In the genomic region with DNA sequence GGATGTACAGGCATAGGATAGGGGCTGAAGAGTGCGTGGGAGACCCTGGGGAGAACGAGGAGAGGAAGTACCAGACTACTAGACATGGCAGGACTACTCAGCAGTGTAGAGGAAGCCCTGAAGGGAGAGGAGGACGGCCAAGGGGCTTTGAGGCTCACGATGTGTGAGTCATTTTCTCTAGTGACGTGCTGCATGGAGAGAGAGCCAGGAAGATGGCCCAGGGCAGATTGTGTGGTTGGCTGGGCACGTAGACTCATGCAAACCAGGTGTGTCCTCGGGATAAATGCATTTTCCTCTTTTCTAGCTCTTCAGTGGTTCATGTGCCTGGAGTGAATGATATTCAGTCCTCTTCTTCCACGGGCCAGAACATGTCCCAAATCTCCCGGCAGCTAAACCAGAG, we compare ENCODE assay signal across 11 cellular contexts.
DNase-seq lines count a peak whose midpoint lies in the region; ATAC-seq, FAIRE-seq and TF ChIP-seq lines count a peak whose summit lies in the region.
"Had no signal": no experiment of that assay in that cellular context is flagged by ENCODE, and none has a peak within 500 bp of the region (broad histone marks: within the 10 kb centered on the region; RNA-seq: fewer than 3 reads in every experiment).

No MANE protein-coding gene starts in this region.

- BruUV-seq in endothelial cell of umbilical vein (replicated peaks; lab: Mats Ljungman, UMichigan) = no TSS peak

- H3K36me3 ChIP-seq in endothelial cell of umbilical vein (ENCODE audit: control insufficient read depth in 2 of 2, extremely low read depth in 1 of 2, insufficient read depth in 2 of 2, low read length in 2 of 2) = no peaks in the 10 kb centered on the region
- H3K36me3 ChIP-seq in trophoblast cell (ENCODE audit: control insufficient read depth in 1 of 2, insufficient read depth in 2 of 2, low read length in 2 of 2) = no peaks in the 10 kb centered on the region
- peaks cover 45 to 88% of the 10 kb centered on the region in 2 donors for H3K36me3 ChIP-seq in neuronal stem cell (replicated peaks in 1 of 2; ENCODE audit: control insufficient read depth in 2 of 2, insufficient read depth in 2 of 2, low read length in 2 of 2)
- H3K36me3 ChIP-seq: SJCRH30 had no signal

- H3K9me1 ChIP-seq in endothelial cell of umbilical vein (replicated peaks; ENCODE audit: control insufficient read depth, extremely low read depth, insufficient read depth, low read length) = no peaks in the 10 kb centered on the region

- no peak for TF ChIP-seq POLR2A in endothelial cell of umbilical vein (IDR thresholded peaks at IDR 0.05; ENCODE audit: low read depth, low read length)

- POLR2A ChIA-PET in endothelial cell of umbilical vein (lab: Charles Lee) = no interaction called here

- intact Hi-C loops in endothelial cell of umbilical vein (cut with micrococcal nuclease) (no loop called here), left colon (cut with DNase I, micrococcal nuclease) (no loop called here)

- no peak overlapping the region for H4K12ac ChIP-seq in trophoblast cell (ENCODE audit: low read depth, low read length)

- H2AK5ac ChIP-seq in trophoblast cell (ENCODE audit: low read length) = no peak overlapping the region
- no peak overlapping the region for H2AK5ac ChIP-seq in neuronal stem cell (ENCODE audit: low read depth, low read length)

- no peak for ATAC-seq in left colon
- ATAC-seq: sciatic nerve had no signal

- H2BK12ac ChIP-seq in trophoblast cell (ENCODE audit: low read length) (no peak overlapping the region), neuronal stem cell (ENCODE audit: low read length) (no peak overlapping the region)

- H4K8ac ChIP-seq in trophoblast cell (ENCODE audit: low read depth, low read length) (no peak overlapping the region), neuronal stem cell (ENCODE audit: low read depth, low read length) (no peak overlapping the region)

- H3K9ac ChIP-seq in endothelial cell of umbilical vein (replicated peaks; ENCODE audit: extremely low read depth, insufficient read depth, low read length) (no peak overlapping the region), trophoblast cell (ENCODE audit: low read length) (no peak overlapping the region), neuronal stem cell (ENCODE audit: low read depth, low read length, poor library complexity) (no peak overlapping the region)

- H3K4me3 ChIP-seq in endothelial cell of umbilical vein (replicated peaks in 1 of 3; ENCODE audit: insufficient read depth in 1 of 3, low read depth in 1 of 3, low read length in 3 of 3) (no peak overlapping the region), trophoblast cell (ENCODE audit: low read depth, low read length) (no peak overlapping the region), neuronal stem cell (ENCODE audit: low read length in 2 of 2) (no peak overlapping the region)
- H3K4me3 ChIP-seq: SJCRH30 had no signal

- TF ChIP-seq CTCF in endothelial cell of umbilical vein (IDR thresholded peaks at IDR 0.05; ENCODE audit: extremely low read depth in 1 of 2, insufficient read depth in 1 of 2, low read depth in 1 of 2, low read length in 2 of 2) = no peak

- no peaks in the 10 kb centered on the region for H3K4me1 ChIP-seq in endothelial cell of umbilical vein (ENCODE audit: control insufficient read depth, extremely low read depth, insufficient read depth, low read length)
- H3K4me1 ChIP-seq in trophoblast cell (ENCODE audit: control insufficient read depth in 1 of 2, insufficient read depth in 2 of 2, low read length in 2 of 2) = peaks cover 8 to 9% of the 10 kb centered on the region in 2 experiments
- H3K4me1 ChIP-seq in neuronal stem cell (ENCODE audit: control insufficient read depth in 2 of 2, insufficient read depth in 1 of 2, low read depth in 1 of 2, low read length in 2 of 2) = peaks cover 0 to 10% of the 10 kb centered on the region in 2 donors
- H3K4me1 ChIP-seq: SJCRH30 had no signal

- no peak overlapping the region for H2BK5ac ChIP-seq in trophoblast cell (ENCODE audit: low read depth, low read length, poor library complexity)
- H2BK5ac ChIP-seq in neuronal stem cell (ENCODE audit: low read length) = no peak overlapping the region

- peak; percentile 64 for FAIRE-seq in endothelial cell of umbilical vein (lab: Jason Lieb, UNC)

- H3K27me3 ChIP-seq in endothelial cell of umbilical vein (ENCODE audit: control insufficient read depth in 2 of 2, insufficient read depth in 2 of 2, low read length in 2 of 2) = no peaks in the 10 kb centered on the region
- H3K27me3 ChIP-seq in trophoblast cell (ENCODE audit: insufficient read depth, low read length) = no peaks in the 10 kb centered on the region
- no peaks in the 10 kb centered on the region for H3K27me3 ChIP-seq in neuronal stem cell (ENCODE audit: control insufficient read depth in 3 of 3, insufficient read depth in 3 of 3, low read depth in 1 of 3, low read length in 3 of 3)
- H3K27me3 ChIP-seq: SJCRH30 had no signal

- H2BK120ac ChIP-seq in trophoblast cell (ENCODE audit: insufficient read depth, low read length, poor library complexity) (no peak overlapping the region), neuronal stem cell (ENCODE audit: low read depth, low read length) (no peak overlapping the region)

- H3K79me2 ChIP-seq in endothelial cell of umbilical vein (ENCODE audit: control insufficient read depth, insufficient read depth, low read length) (no peaks in the 10 kb centered on the region), trophoblast cell (ENCODE audit: control insufficient read depth, insufficient read depth, low read length, poor library complexity) (no peaks in the 10 kb centered on the region)

- dilution Hi-C loops in endothelial cell of umbilical vein (cut with MboI; ENCODE audit: extremely low pct_ligation_motif_present, low sequenced_read_pairs) = no loop called here

- no peak overlapping the region for H2AFZ ChIP-seq in endothelial cell of umbilical vein (ENCODE audit: low read depth, low read length)
- H2AFZ ChIP-seq in trophoblast cell (ENCODE audit: insufficient read depth, low read length, poor library complexity) = no peak overlapping the region
- H2AFZ ChIP-seq in neuronal stem cell (ENCODE audit: low read length) = no peak overlapping the region

- H3K4me2 ChIP-seq in endothelial cell of umbilical vein (ENCODE audit: insufficient read depth, low read length) (no peak overlapping the region), trophoblast cell (ENCODE audit: low read length) (no peak overlapping the region), neuronal stem cell (ENCODE audit: insufficient read depth, low read length, poor library complexity, severe bottlenecking) (no peak overlapping the region)

- H3K9me3 ChIP-seq in endothelial cell of umbilical vein (replicated peaks; ENCODE audit: control insufficient read depth, insufficient read depth, low read length) (no peaks in the 10 kb centered on the region), trophoblast cell (ENCODE audit: insufficient read depth, low read depth, low read length) (no peaks in the 10 kb centered on the region), neuronal stem cell (replicated peaks in 1 of 2; ENCODE audit: control insufficient read depth in 2 of 2, insufficient read depth in 1 of 2, low read depth in 1 of 2, low read length in 2 of 2) (no peaks in the 10 kb centered on the region)
- H3K9me3 ChIP-seq: SJCRH30 had no signal

- no peak overlapping the region for H3K14ac ChIP-seq in trophoblast cell (ENCODE audit: low read length)
- H3K14ac ChIP-seq in neuronal stem cell (ENCODE audit: low read length) = no peak overlapping the region

- H4K91ac ChIP-seq in trophoblast cell (ENCODE audit: low read depth, low read length) (peak overlapping the region; percentile 23), neuronal stem cell (ENCODE audit: low read depth, low read length, poor library complexity) (no peak overlapping the region)

- H3K23ac ChIP-seq in trophoblast cell (ENCODE audit: low read length) (no peak overlapping the region), neuronal stem cell (ENCODE audit: low read depth, low read length, poor library complexity) (no peak overlapping the region)

- no peaks in the 10 kb centered on the region for H3K79me1 ChIP-seq in trophoblast cell (ENCODE audit: low read length)
- no peaks in the 10 kb centered on the region for H3K79me1 ChIP-seq in neuronal stem cell (ENCODE audit: low read depth, low read length)

- DNase-seq in GM04504 (ENCODE audit: low read depth) = peak; percentile 68
- peak; percentile 99 for DNase-seq in RPMI7951 (ENCODE audit: low read depth)
- DNase-seq in endothelial cell of umbilical vein (ENCODE audit: low read depth, low spot score) = no peak
- peak; percentile 94 for DNase-seq in trophoblast cell
- no peak for DNase-seq in neuronal stem cell (ENCODE audit: low spot score)
- no peak for DNase-seq in left colon
- no peak for DNase-seq in NK-92 (lab: John Stamatoyannopoulos, UW; ENCODE audit: unreplicated experiment)
- no peak for DNase-seq in inferior parietal cortex (ENCODE audit: extremely low spot score)
- DNase-seq: erythroblast, SJCRH30 had no signal

- WGBS in trophoblast cell (ENCODE audit: extremely low coverage, insufficient coverage, insufficient read length) = no CpG with 5 or more reads among the region's 9 CpGs
- no CpG with 5 or more reads among the region's 9 CpGs for WGBS in neuronal stem cell (ENCODE audit: extremely low coverage in 2 of 2, insufficient read length in 2 of 2, insufficient replicate concordance in 1 of 2), 2 donors

- H3K4ac ChIP-seq in trophoblast cell (ENCODE audit: low read depth, low read length) = no peak overlapping the region
- H3K4ac ChIP-seq in neuronal stem cell (ENCODE audit: low read length) = no peak overlapping the region

- no peaks in the 10 kb centered on the region for H4K20me1 ChIP-seq in endothelial cell of umbilical vein (replicated peaks; ENCODE audit: control insufficient read depth, extremely low read depth, insufficient read depth, low read length)

- CTCF ChIA-PET in endothelial cell of umbilical vein (lab: Charles Lee) = interaction anchor here (1.2 to 7.2 kb wide), 7 partner anchors 9 to 686 kb away, joined by 3 to 49 read pairs (median 5); a partner anchor contains a TSS

- H2BK15ac ChIP-seq in neuronal stem cell (ENCODE audit: low read length) = no peak overlapping the region

- no peak overlapping the region for H3K18ac ChIP-seq in trophoblast cell (ENCODE audit: low read length)
- no peak overlapping the region for H3K18ac ChIP-seq in neuronal stem cell (ENCODE audit: low read length)

- H3K27ac ChIP-seq in endothelial cell of umbilical vein (ENCODE audit: insufficient read depth, low read depth, low read length) (no peak overlapping the region), trophoblast cell (ENCODE audit: low read depth, low read length) (no peak overlapping the region), neuronal stem cell (replicated peaks; ENCODE audit: low read length) (no peak overlapping the region)
- H3K27ac ChIP-seq: SJCRH30 had no signal

TF ChIP-seq in endothelial cell of umbilical vein, 7 proteins besides CTCF, POLR2A, EP300 and RAD21 (continues in another document):
- peak; percentile 1 for TF ChIP-seq JUN (IDR thresholded peaks at IDR 0.05; ENCODE audit: borderline replicate concordance, insufficient read depth, insufficient read length, low read depth)
- TF ChIP-seq EZH2 (IDR thresholded peaks at IDR 0.05; ENCODE audit: borderline replicate concordance, low read depth, low read length, severe bottlenecking) = no peak
- no peak for TF ChIP-seq FOS (IDR thresholded peaks at IDR 0.05; ENCODE audit: borderline replicate concordance, insufficient read depth, low read length)

Comparison
In these comparisons a context has a peak if more than half of its experiments do, and no peak if none do; other contexts are left out.
1. DNase-seq: peak in GM04504 (single experiment), RPMI7951 (single experiment) and trophoblast cell (2 of 2); none in endothelial cell of umbilical vein (single experiment), neuronal stem cell (single experiment), left colon (0 of 2), NK-92 (single experiment) and inferior parietal cortex (single experiment).